Comparison of ENCODE assay signal across 1 cellular context in genomic region chr12:110079477-110080400, GRCh38.
TF ChIP-seq lines count a peak whose summit lies in the region.

No MANE protein-coding gene starts in this region.

TF ChIP-seq in K562, 482 proteins besides CTCF, POLR2A, EP300 and RAD21 (continued from another document and continues in another):
- no peak for TF ChIP-seq BDP1 (IDR thresholded peaks at IDR 0.05; ENCODE audit: insufficient read depth, insufficient read length)
- no peak for TF ChIP-seq SMARCC2 (IDR thresholded peaks at IDR 0.05; ENCODE audit: low read depth)
- no peak for TF ChIP-seq DIDO1 (tag; IDR thresholded peaks at IDR 0.05; ENCODE audit: low read depth)
- TF ChIP-seq DMBX1 (CRISPR knock-in tag; IDR thresholded peaks at IDR 0.05; ENCODE audit: borderline replicate concordance), result peak; percentile 90
- TF ChIP-seq HMG20A (CRISPR knock-in tag; conservative IDR thresholded peaks at IDR 0.05), result no peak
- peak; percentile 90 for TF ChIP-seq BACH1 (tag; IDR thresholded peaks at IDR 0.05)
- TF ChIP-seq GTF2F1 (IDR thresholded peaks at IDR 0.05; ENCODE audit: low read depth, low read length), result no peak; the same call in 1 of the 2 replicates
- TF ChIP-seq, protein P1, sequence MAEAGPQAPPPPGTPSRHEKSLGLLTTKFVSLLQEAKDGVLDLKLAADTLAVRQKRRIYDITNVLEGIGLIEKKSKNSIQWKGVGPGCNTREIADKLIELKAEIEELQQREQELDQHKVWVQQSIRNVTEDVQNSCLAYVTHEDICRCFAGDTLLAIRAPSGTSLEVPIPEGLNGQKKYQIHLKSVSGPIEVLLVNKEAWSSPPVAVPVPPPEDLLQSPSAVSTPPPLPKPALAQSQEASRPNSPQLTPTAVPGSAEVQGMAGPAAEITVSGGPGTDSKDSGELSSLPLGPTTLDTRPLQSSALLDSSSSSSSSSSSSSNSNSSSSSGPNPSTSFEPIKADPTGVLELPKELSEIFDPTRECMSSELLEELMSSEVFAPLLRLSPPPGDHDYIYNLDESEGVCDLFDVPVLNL (CRISPR knock-in tag; IDR thresholded peaks at IDR 0.05; ENCODE audit: low read depth), result no peak
- 0 out of 4 replicates have a peak, but pooled peaks of 1 of the 2 experiments have one; percentile 30 for TF ChIP-seq SIN3A (IDR thresholded peaks at IDR 0.05; ENCODE audit: borderline replicate concordance in 2 of 2, control insufficient read depth in 1 of 2, low read depth in 2 of 2, low read length in 2 of 2)
- TF ChIP-seq GATAD2B (IDR thresholded peaks at IDR 0.05; ENCODE audit: borderline replicate concordance), result no peak
- peak; percentile 91 for TF ChIP-seq LCOR (CRISPR knock-in tag; IDR thresholded peaks at IDR 0.05)
- no peak for TF ChIP-seq POLR2AphosphoS2 (IDR thresholded peaks at IDR 0.05; ENCODE audit: low read length)
- peak; percentile 88 for TF ChIP-seq EP400 (IDR thresholded peaks at IDR 0.05)
- TF ChIP-seq POLR2AphosphoS5 (IDR thresholded peaks at IDR 0.05; ENCODE audit: control insufficient read depth, insufficient read depth, low read depth, low read length), result 0 out of 2 replicates have a peak, but pooled peaks have one; percentile 21
- TF ChIP-seq, protein P2, sequence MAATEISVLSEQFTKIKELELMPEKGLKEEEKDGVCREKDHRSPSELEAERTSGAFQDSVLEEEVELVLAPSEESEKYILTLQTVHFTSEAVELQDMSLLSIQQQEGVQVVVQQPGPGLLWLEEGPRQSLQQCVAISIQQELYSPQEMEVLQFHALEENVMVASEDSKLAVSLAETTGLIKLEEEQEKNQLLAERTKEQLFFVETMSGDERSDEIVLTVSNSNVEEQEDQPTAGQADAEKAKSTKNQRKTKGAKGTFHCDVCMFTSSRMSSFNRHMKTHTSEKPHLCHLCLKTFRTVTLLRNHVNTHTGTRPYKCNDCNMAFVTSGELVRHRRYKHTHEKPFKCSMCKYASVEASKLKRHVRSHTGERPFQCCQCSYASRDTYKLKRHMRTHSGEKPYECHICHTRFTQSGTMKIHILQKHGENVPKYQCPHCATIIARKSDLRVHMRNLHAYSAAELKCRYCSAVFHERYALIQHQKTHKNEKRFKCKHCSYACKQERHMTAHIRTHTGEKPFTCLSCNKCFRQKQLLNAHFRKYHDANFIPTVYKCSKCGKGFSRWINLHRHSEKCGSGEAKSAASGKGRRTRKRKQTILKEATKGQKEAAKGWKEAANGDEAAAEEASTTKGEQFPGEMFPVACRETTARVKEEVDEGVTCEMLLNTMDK (IDR thresholded peaks at IDR 0.05; ENCODE audit: borderline replicate concordance, insufficient read depth, low read depth, low read length, poor library complexity, severe bottlenecking), result no peak
- no peak for TF ChIP-seq ZNF785 (CRISPR knock-in tag; IDR thresholded peaks at IDR 0.05)
- TF ChIP-seq THRAP3 (IDR thresholded peaks at IDR 0.05; ENCODE audit: borderline replicate concordance), result 0 out of 2 replicates have a peak, but pooled peaks have one; percentile 34
- TF ChIP-seq TBP (optimal IDR thresholded peaks at IDR 0.05; ENCODE audit: low read depth, low read length), result peak; percentile 73
- TF ChIP-seq, protein P3, sequence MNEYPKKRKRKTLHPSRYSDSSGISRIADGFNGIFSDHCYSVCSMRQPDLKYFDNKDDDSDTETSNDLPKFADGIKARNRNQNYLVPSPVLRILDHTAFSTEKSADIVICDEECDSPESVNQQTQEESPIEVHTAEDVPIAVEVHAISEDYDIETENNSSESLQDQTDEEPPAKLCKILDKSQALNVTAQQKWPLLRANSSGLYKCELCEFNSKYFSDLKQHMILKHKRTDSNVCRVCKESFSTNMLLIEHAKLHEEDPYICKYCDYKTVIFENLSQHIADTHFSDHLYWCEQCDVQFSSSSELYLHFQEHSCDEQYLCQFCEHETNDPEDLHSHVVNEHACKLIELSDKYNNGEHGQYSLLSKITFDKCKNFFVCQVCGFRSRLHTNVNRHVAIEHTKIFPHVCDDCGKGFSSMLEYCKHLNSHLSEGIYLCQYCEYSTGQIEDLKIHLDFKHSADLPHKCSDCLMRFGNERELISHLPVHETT (CRISPR knock-in tag; conservative IDR thresholded peaks at IDR 0.05 in 1 of 2, IDR thresholded peaks at IDR 0.05 in 1 of 2), result peak in 1 of 2 experiments; percentile 95; a peak in 2 of 4 replicates
- peak; percentile 68 for TF ChIP-seq EGR1 (conservative IDR thresholded peaks at IDR 0.05)
- peak; percentile 56 for TF ChIP-seq ETV1 (tag; conservative IDR thresholded peaks at IDR 0.05; ENCODE audit: low read depth)
- TF ChIP-seq BRD9 (IDR thresholded peaks at IDR 0.05; ENCODE audit: low read depth, partially characterized antibody), result peak; percentile 50
- no peak for TF ChIP-seq MCM3 (IDR thresholded peaks at IDR 0.05)
- TF ChIP-seq PTRF (tag; IDR thresholded peaks at IDR 0.05), result peak; percentile 25; the same call in 1 of the 2 replicates
- no peak for TF ChIP-seq ZNF316 (IDR thresholded peaks at IDR 0.05)
- no peak; the same call in 1 of the 2 replicates for TF ChIP-seq ZBTB1 (CRISPR knock-in tag; IDR thresholded peaks at IDR 0.05; ENCODE audit: borderline replicate concordance, low read depth)
- TF ChIP-seq FOXA3 (CRISPR knock-in tag; conservative IDR thresholded peaks at IDR 0.05 in 1 of 2, IDR thresholded peaks at IDR 0.05 in 1 of 2), result peak; percentile 82 to 93
- peak; percentile 66; the same call in 1 of the 2 replicates for TF ChIP-seq TOE1 (IDR thresholded peaks at IDR 0.05; ENCODE audit: borderline replicate concordance)
- TF ChIP-seq TOE1 (CRISPR knock-in tag; IDR thresholded peaks at IDR 0.05; ENCODE audit: borderline replicate concordance, low read depth), result no peak
- peak; percentile 49; the same call in 1 of the 2 replicates for TF ChIP-seq JUND (IDR thresholded peaks at IDR 0.05; ENCODE audit: borderline replicate concordance, low read depth, low read length)
- TF ChIP-seq JUND (tag; IDR thresholded peaks at IDR 0.05; ENCODE audit: borderline replicate concordance, low read depth, low read length), result peak; percentile 55; the same call in 2 of the 3 replicates
- TF ChIP-seq ZBTB7A (IDR thresholded peaks at IDR 0.05; ENCODE audit: borderline replicate concordance, control insufficient read depth, low read depth, low read length), result no peak
- no peak for TF ChIP-seq CCAR2 (IDR thresholded peaks at IDR 0.05; ENCODE audit: low read depth, low read length)
- TF ChIP-seq, protein P4, sequence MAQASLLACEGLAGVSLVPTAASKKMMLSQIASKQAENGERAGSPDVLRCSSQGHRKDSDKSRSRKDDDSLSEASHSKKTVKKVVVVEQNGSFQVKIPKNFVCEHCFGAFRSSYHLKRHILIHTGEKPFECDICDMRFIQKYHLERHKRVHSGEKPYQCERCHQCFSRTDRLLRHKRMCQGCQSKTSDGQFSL (CRISPR knock-in tag; IDR thresholded peaks at IDR 0.05), result no peak
- TF ChIP-seq, protein P4 (tag; IDR thresholded peaks at IDR 0.05), result no peak; a peak in 1 of 4 replicates
- TF ChIP-seq, protein P5, sequence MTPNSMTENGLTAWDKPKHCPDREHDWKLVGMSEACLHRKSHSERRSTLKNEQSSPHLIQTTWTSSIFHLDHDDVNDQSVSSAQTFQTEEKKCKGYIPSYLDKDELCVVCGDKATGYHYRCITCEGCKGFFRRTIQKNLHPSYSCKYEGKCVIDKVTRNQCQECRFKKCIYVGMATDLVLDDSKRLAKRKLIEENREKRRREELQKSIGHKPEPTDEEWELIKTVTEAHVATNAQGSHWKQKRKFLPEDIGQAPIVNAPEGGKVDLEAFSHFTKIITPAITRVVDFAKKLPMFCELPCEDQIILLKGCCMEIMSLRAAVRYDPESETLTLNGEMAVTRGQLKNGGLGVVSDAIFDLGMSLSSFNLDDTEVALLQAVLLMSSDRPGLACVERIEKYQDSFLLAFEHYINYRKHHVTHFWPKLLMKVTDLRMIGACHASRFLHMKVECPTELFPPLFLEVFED (CRISPR knock-in tag; conservative IDR thresholded peaks at IDR 0.05), result peak; percentile 82
- no peak for TF ChIP-seq ZNF253 (CRISPR knock-in tag; conservative IDR thresholded peaks at IDR 0.05)
- no peak for TF ChIP-seq ZNF551 (CRISPR knock-in tag; IDR thresholded peaks at IDR 0.05)
- peak; percentile 60 for TF ChIP-seq RBM39 (optimal IDR thresholded peaks at IDR 0.05; ENCODE audit: low read depth, low read length)
- TF ChIP-seq, protein P6, sequence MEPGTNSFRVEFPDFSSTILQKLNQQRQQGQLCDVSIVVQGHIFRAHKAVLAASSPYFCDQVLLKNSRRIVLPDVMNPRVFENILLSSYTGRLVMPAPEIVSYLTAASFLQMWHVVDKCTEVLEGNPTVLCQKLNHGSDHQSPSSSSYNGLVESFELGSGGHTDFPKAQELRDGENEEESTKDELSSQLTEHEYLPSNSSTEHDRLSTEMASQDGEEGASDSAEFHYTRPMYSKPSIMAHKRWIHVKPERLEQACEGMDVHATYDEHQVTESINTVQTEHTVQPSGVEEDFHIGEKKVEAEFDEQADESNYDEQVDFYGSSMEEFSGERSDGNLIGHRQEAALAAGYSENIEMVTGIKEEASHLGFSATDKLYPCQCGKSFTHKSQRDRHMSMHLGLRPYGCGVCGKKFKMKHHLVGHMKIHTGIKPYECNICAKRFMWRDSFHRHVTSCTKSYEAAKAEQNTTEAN (CRISPR knock-in tag; IDR thresholded peaks at IDR 0.05), result no peak
- TF ChIP-seq ZBTB17 (CRISPR knock-in tag; IDR thresholded peaks at IDR 0.05), result peak; percentile 73; the same call in 1 of the 2 replicates
- TF ChIP-seq OTX1 (CRISPR knock-in tag; IDR thresholded peaks at IDR 0.05), result peak; percentile 91
- peak; percentile 100 for TF ChIP-seq L3MBTL2 (IDR thresholded peaks at IDR 0.05)
- no peak for TF ChIP-seq SREBF1 (IDR thresholded peaks at IDR 0.05; ENCODE audit: borderline replicate concordance, low read depth, low read length)
- peak in 1 of 2 experiments; percentile 38 for TF ChIP-seq AFF1 (IDR thresholded peaks at IDR 0.05; ENCODE audit: low read depth in 1 of 2, partially characterized antibody in 2 of 2)
- no peak; the same call in 1 of the 2 replicates for TF ChIP-seq ZSCAN32 (CRISPR knock-in tag; IDR thresholded peaks at IDR 0.05)
- no peak for TF ChIP-seq MED1 (CRISPR knock-in tag; IDR thresholded peaks at IDR 0.05; ENCODE audit: borderline replicate concordance)
- TF ChIP-seq GATA2 (CRISPR knock-in tag; IDR thresholded peaks at IDR 0.05), result no peak
- TF ChIP-seq, protein P7, sequence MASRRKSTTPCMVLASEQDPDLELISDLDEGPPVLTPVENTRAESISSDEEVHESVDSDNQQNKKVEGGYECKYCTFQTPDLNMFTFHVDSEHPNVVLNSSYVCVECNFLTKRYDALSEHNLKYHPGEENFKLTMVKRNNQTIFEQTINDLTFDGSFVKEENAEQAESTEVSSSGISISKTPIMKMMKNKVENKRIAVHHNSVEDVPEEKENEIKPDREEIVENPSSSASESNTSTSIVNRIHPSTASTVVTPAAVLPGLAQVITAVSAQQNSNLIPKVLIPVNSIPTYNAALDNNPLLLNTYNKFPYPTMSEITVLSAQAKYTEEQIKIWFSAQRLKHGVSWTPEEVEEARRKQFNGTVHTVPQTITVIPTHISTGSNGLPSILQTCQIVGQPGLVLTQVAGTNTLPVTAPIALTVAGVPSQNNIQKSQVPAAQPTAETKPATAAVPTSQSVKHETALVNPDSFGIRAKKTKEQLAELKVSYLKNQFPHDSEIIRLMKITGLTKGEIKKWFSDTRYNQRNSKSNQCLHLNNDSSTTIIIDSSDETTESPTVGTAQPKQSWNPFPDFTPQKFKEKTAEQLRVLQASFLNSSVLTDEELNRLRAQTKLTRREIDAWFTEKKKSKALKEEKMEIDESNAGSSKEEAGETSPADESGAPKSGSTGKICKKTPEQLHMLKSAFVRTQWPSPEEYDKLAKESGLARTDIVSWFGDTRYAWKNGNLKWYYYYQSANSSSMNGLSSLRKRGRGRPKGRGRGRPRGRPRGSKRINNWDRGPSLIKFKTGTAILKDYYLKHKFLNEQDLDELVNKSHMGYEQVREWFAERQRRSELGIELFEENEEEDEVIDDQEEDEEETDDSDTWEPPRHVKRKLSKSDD (conservative IDR thresholded peaks at IDR 0.05; ENCODE audit: low read length), result peak; percentile 100
